Comparison of ENCODE assay signal across 8 cellular contexts in the genomic region with DNA sequence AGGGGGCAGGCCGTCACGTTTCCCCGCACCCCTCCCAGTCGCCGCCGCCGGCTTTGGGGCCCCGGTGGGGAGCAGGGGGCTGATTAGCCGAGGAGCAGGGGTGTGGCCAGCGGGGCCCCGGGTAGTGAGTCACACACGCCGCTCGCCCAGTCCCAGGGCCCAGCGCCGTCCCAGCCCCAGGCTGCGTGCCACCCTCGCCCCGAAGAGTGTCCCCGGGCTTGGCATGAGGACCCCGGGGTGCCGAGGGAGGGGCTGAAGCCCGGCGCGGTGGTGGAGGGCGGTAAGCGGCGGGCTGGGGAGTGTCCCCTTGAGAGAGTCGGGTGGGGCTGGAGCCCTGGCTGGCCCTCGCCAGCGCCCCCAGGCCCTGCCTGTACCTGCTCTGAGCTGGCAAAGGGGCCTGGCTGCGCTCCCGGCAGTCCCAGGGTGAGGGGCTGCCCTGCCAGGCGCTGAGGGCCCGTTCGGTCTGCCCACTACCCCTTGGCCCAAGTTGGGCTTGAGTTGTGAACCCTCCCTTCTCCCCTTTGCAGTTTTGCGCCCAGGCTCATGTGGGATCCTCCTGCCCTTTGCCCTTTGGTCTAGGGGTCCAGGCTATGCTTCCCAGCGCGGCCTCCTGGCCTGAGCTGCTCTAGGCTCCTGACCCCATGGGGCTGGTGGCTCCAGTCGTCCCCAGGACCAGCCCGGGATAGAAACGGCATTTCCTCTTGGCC. TPM values are rescaled to one million over a fixed set of nuclear protein-coding genes. Genes with fewer than 3 reads are reported as not detected.
A peak's percentile ranks its signal among the peaks of the same experiment; 100 is the strongest.
DNase-seq lines count a peak whose midpoint lies in the region; ATAC-seq and TF ChIP-seq lines count a peak whose summit lies in the region.

No MANE protein-coding gene starts in this region.

- H3K4me1 Mint-ChIP-seq in Caco-2 (ENCODE audit: low read depth, unreplicated experiment) (no peaks in the 10 kb centered on the region), nephron (peaks cover 36% of the 10 kb centered on the region), type B pancreatic cell (ENCODE audit: unreplicated experiment) (peaks cover 32% of the 10 kb centered on the region)

- no peaks in the 10 kb centered on the region for H3K9me2 ChIP-seq in Loucy (replicated peaks; ENCODE audit: low read depth, low read length)

- CTCF ChIA-PET in Caco-2 (lab: Charles Lee): interaction anchor here (0.9 to 1.0 kb wide), 3 partner anchors 12 to 245 kb away, joined by 3 read pairs; no protein-coding TSS in a partner anchor

- POLR2A ChIA-PET in Caco-2 (lab: Charles Lee): interaction anchor here (0.6 kb wide), 1 partner anchor 84 kb away, joined by 3 read pairs; no protein-coding TSS in a partner anchor

- ATAC-seq in GM18867 (IDR thresholded peaks at IDR 0.05; ENCODE audit: unreplicated experiment): no peak

- no peak overlapping the region for H2AFZ ChIP-seq in Loucy (ENCODE audit: low read length)

- peaks cover 11% of the 10 kb centered on the region; the same call in 1 of the 2 replicates for H3F3A ChIP-seq in Loucy (ENCODE audit: low read depth)

- no peak for TF ChIP-seq CTCF in Caco-2 (IDR thresholded peaks at IDR 0.05; ENCODE audit: insufficient read depth in 1 of 2, low read depth in 1 of 2, low read length in 1 of 2, severe bottlenecking in 1 of 2, unreplicated experiment in 1 of 2)
- TF ChIP-seq CTCF in Loucy (conservative IDR thresholded peaks at IDR 0.05; ENCODE audit: low read length): no peak
- TF ChIP-seq CTCF in nephron (IDR thresholded peaks at IDR 0.05; ENCODE audit: unreplicated experiment in 3 of 3): no peak
- TF ChIP-seq CTCF in type B pancreatic cell (conservative IDR thresholded peaks at IDR 0.05): no peak

- H3K79me2 ChIP-seq in Loucy (ENCODE audit: insufficient read depth, low read length): peaks cover 23% of the 10 kb centered on the region; the same call in 1 of the 2 replicates

- no peaks in the 10 kb centered on the region for H3K36me3 ChIP-seq in Caco-2 (ENCODE audit: control insufficient read depth, insufficient read depth, low read length)
- peaks cover 26% of the 10 kb centered on the region; the same call in 1 of the 2 replicates for H3K36me3 ChIP-seq in Loucy (ENCODE audit: insufficient read depth, low read length)

- H3K36me3 Mint-ChIP-seq in Caco-2 (ENCODE audit: insufficient read depth, unreplicated experiment): peaks cover 8% of the 10 kb centered on the region
- no peaks in the 10 kb centered on the region for H3K36me3 Mint-ChIP-seq in nephron (ENCODE audit: low read depth)
- no peaks in the 10 kb centered on the region for H3K36me3 Mint-ChIP-seq in type B pancreatic cell

- H3K27ac Mint-ChIP-seq in Caco-2 (ENCODE audit: unreplicated experiment) (peak overlapping the region; percentile 34), nephron (peak overlapping the region; percentile 96), type B pancreatic cell (peak overlapping the region; percentile 74)

- H3K9me3 Mint-ChIP-seq in Caco-2 (ENCODE audit: unreplicated experiment) (no peaks in the 10 kb centered on the region), nephron (no peaks in the 10 kb centered on the region), type B pancreatic cell (no peaks in the 10 kb centered on the region)

- H4K20me1 ChIP-seq in Loucy (ENCODE audit: insufficient read depth, low read length, poor library complexity, severe bottlenecking): no peaks in the 10 kb centered on the region

- H3K9me3 ChIP-seq in Caco-2: no peaks in the 10 kb centered on the region
- no peaks in the 10 kb centered on the region for H3K9me3 ChIP-seq in Loucy (ENCODE audit: insufficient read depth, low read depth, low read length)

- peak overlapping the region; percentile 60 for H3K4me3 Mint-ChIP-seq in Caco-2 (ENCODE audit: unreplicated experiment)
- H3K4me3 Mint-ChIP-seq in nephron: peak overlapping the region; percentile 81 to 88 (median 87)
- H3K4me3 Mint-ChIP-seq in type B pancreatic cell: peak overlapping the region; percentile 82

- no peaks in the 10 kb centered on the region for H3K27me3 Mint-ChIP-seq in Caco-2 (ENCODE audit: insufficient read depth, unreplicated experiment)
- H3K27me3 Mint-ChIP-seq in nephron (ENCODE audit: low read depth): no peaks in the 10 kb centered on the region
- H3K27me3 Mint-ChIP-seq in type B pancreatic cell: no peaks in the 10 kb centered on the region

- peak; percentile 72 to 79 for DNase-seq in Caco-2
- DNase-seq in activated T-cell treated with anti-CD3 and anti-CD28 coated beads for 4 hours: peak; percentile 20
- DNase-seq in fibroblast of gingiva (ENCODE audit: low read depth): peak; percentile 35
- DNase-seq in type B pancreatic cell (ENCODE audit: extremely low spot score, unreplicated experiment): peak; percentile 82
- DNase-seq in NCI-H345 (lab: John Stamatoyannopoulos, UW): no peak

- H3K4me3 ChIP-seq in Caco-2 (ENCODE audit: low read depth, low read length): peak overlapping the region; percentile 32
- peak overlapping the region; percentile 61 for H3K4me3 ChIP-seq in Loucy (ENCODE audit: low read length, poor library complexity, severe bottlenecking)

- intact Hi-C loops in Caco-2 (cut with micrococcal nuclease; ENCODE audit: unreplicated experiment): loop anchor here (1.0 to 10.0 kb wide), 3 partner anchors 34 to 104 kb away; partner anchors contain the start of gene SYT13

- TSS peak; percentile 23 for BruUV-seq in Caco-2 (replicated peaks; lab: Mats Ljungman, UMichigan)

- peaks cover 36% of the 10 kb centered on the region for H3K4me1 ChIP-seq in Caco-2
- peaks cover 36% of the 10 kb centered on the region for H3K4me1 ChIP-seq in Loucy (ENCODE audit: insufficient read depth, low read length, poor library complexity, severe bottlenecking)

- H3K27me3 ChIP-seq in Caco-2 (replicated peaks; ENCODE audit: control insufficient read depth, insufficient read depth, low read length) (no peaks in the 10 kb centered on the region), Loucy (ENCODE audit: insufficient read depth, low read length, poor library complexity, severe bottlenecking) (no peaks in the 10 kb centered on the region)

- H3K4me2 ChIP-seq in Loucy (ENCODE audit: low read depth, low read length, poor library complexity, severe bottlenecking): peak overlapping the region; percentile 65

- peak overlapping the region; percentile 65 for H3K9ac ChIP-seq in Loucy (ENCODE audit: low read depth, low read length, poor library complexity, severe bottlenecking)

RNA-seq across cellular contexts. Expression of gene PRDM11, which starts 34.6 kb away (rescaled TPM):
- total RNA-seq in Caco-2 (2022): 11.8 and 12.5 TPM in 2 replicates
- 13.6 and 24.0 TPM in 2 replicates for total RNA-seq in type B pancreatic cell (ENCODE audit: low replicate concordance)

Comparison
In these comparisons a context has a peak if more than half of its experiments do, and no peak if none do; other contexts are left out.
1. H3K27ac Mint-ChIP-seq: peak in every context shown above with its lines; median percentile 96 in nephron; 74 in type B pancreatic cell; 34 in Caco-2.